Comparison of ENCODE assay signal across 11 cellular contexts in genomic region chr19:45456500-45456815, GRCh38. TPM values are rescaled to one million over a fixed set of nuclear protein-coding genes. Genes with fewer than 3 reads are reported as not detected.
DNase-seq lines count a peak whose midpoint lies in the region; ATAC-seq and TF ChIP-seq lines count a peak whose summit lies in the region.
"Had no signal": no experiment of that assay in that cellular context is flagged by ENCODE, and none has a peak within 500 bp of the region (broad histone marks: within the 10 kb centered on the region; RNA-seq: fewer than 3 reads in every experiment).

No MANE protein-coding gene starts in this region.

- no peaks in the 10 kb centered on the region for H3K36me3 Mint-ChIP-seq in chondrocyte (ENCODE audit: low read depth)
- H3K36me3 Mint-ChIP-seq in natural killer cell = no peaks in the 10 kb centered on the region

- H3K27ac Mint-ChIP-seq in chondrocyte (ENCODE audit: unreplicated experiment) (peak overlapping the region; percentile 99), natural killer cell (peak overlapping the region; percentile 92 to 98)

- H3K9me3 ChIP-seq in heart left ventricle (no peaks in the 10 kb centered on the region), uterus (no peaks in the 10 kb centered on the region)
- H3K9me3 ChIP-seq: HAP-1 had no signal

- H3K4me1 Mint-ChIP-seq in chondrocyte (ENCODE audit: low read depth) = peaks cover 41% of the 10 kb centered on the region
- peaks cover 36 to 47% of the 10 kb centered on the region in 2 donors for H3K4me1 Mint-ChIP-seq in natural killer cell

- TF ChIP-seq CTCF in heart left ventricle (IDR thresholded peaks at IDR 0.05) = no peak
- TF ChIP-seq CTCF in chondrocyte (IDR thresholded peaks at IDR 0.05) = no peak
- no peak for TF ChIP-seq CTCF in natural killer cell (IDR thresholded peaks at IDR 0.05)
- no peak for TF ChIP-seq CTCF in uterus (IDR thresholded peaks at IDR 0.05)

- H3K4me3 Mint-ChIP-seq in chondrocyte (ENCODE audit: unreplicated experiment) (no peak overlapping the region), natural killer cell (peak overlapping the region; percentile 47)

- H3K27me3 ChIP-seq in heart left ventricle = no peaks in the 10 kb centered on the region
- no peaks in the 10 kb centered on the region for H3K27me3 ChIP-seq in uterus

- WGBS in heart left ventricle, 4 donors = 66 to 73% (median 73%) methylated on average over 2 of the region's 2 CpGs

- peak overlapping the region in 2 of 12 donors; percentile 8 to 33 for H3K4me3 ChIP-seq in heart left ventricle
- no peak overlapping the region for H3K4me3 ChIP-seq in uterus
- H3K4me3 ChIP-seq: HAP-1 had no signal

- H3K36me3 ChIP-seq in heart left ventricle = no peaks in the 10 kb centered on the region
- no peaks in the 10 kb centered on the region for H3K36me3 ChIP-seq in uterus
- H3K36me3 ChIP-seq: HAP-1 had no signal

- TF ChIP-seq POLR2A in heart left ventricle (IDR thresholded peaks at IDR 0.05) = no peak
- TF ChIP-seq POLR2A in uterus (IDR thresholded peaks at IDR 0.05) = no peak

- ATAC-seq in heart left ventricle (no peak), Right ventricle myocardium superior (ENCODE audit: poor library complexity) (no peak), natural killer cell (no peak), HG03196 (IDR thresholded peaks at IDR 0.05; ENCODE audit: unreplicated experiment) (no peak), HG02798 (IDR thresholded peaks at IDR 0.05; ENCODE audit: poor library complexity, unreplicated experiment) (no peak)

- H3K4me1 ChIP-seq in heart left ventricle (peaks cover 0 to 33% (median 16%) of the 10 kb centered on the region in 12 donors), uterus (peaks cover 0 to 8% of the 10 kb centered on the region in 2 donors)

- H3K27ac ChIP-seq in heart left ventricle = peak overlapping the region in 7 of 12 donors; percentile 63 to 86 (median 79)
- peak overlapping the region; percentile 81 to 86 for H3K27ac ChIP-seq in uterus

- no peaks in the 10 kb centered on the region for H3K9me3 Mint-ChIP-seq in chondrocyte (ENCODE audit: low read depth)
- no peaks in the 10 kb centered on the region for H3K9me3 Mint-ChIP-seq in natural killer cell
- H3K9me3 Mint-ChIP-seq: activated T-helper 2 cell treated with anti-CD3 and anti-CD28 coated beads, Interferon-gamma antibody, Interleukin-2, Interleukin-4, amounts not matched to agents 10 μg/mL and 5 μg/mL and 100 μg/mL, durations not matched to agents 14 hours and 24 hours and 36 hours had no signal

- H3K27me3 Mint-ChIP-seq in chondrocyte (ENCODE audit: low read depth) = no peaks in the 10 kb centered on the region
- peaks cover 0 to 4% of the 10 kb centered on the region in 2 donors for H3K27me3 Mint-ChIP-seq in natural killer cell (ENCODE audit: low read depth in 2 of 2)

- intact Hi-C loops in heart left ventricle (cut with DNase I) (no loop called here), Right ventricle myocardium superior (cut with DNase I) (no loop called here), natural killer cell (cut with micrococcal nuclease) (loop anchor here (1.0 to 10.0 kb wide), 2 partner anchors 11 to 188 kb away; partner anchors contain the start of gene FOSB), uterus (cut with DNase I; ENCODE audit: low total_unique reads) (no loop called here)

- DNase-seq in heart left ventricle (no peak), Right ventricle myocardium superior (no peak), chondrocyte (ENCODE audit: low spot score) (no peak), natural killer cell (no peak), uterus (no peak), T-helper 9 cell (no peak)
- DNase-seq: NCI-H510A treated with DMSO at 0.1 percent for 48 hours had no signal

RNA-seq across cellular contexts. Expression of gene FOSB, which starts 11.3 kb away (rescaled TPM):
- total RNA-seq in heart left ventricle = 100 to 1,000 TPM in 1 of 9 donors, 10 to 100 TPM in 1, 1 to 10 TPM in 4, under 1 TPM in 3; 0.23 to 107 (median 1.1) TPM
- 1 to 10 TPM; 1.4 to 8.0 TPM for polyA plus RNA-seq in heart left ventricle
- 0.51 TPM for total RNA-seq in Right ventricle myocardium superior
- 25.5 to 50.9 TPM (median 43.8 TPM) in 3 replicates for total RNA-seq in chondrocyte
- total RNA-seq in natural killer cell = 1,000 to 10,000 TPM in 2 of 3 donors, 100 to 1,000 TPM in 1; 784 to 1,837 (median 1,121) TPM
- total RNA-seq in uterus = 10 to 100 TPM in 2 of 4 donors, 1 to 10 TPM in 1, not detected in 1; 8.1 to 52.1 (median 28.6) TPM

RNA-seq across cellular contexts. Expression of gene ERCC1, which starts 32.7 kb away (rescaled TPM):
- total RNA-seq in heart left ventricle (100 to 1,000 TPM; 104 to 156 (median 121) TPM), Right ventricle myocardium superior (163 TPM), chondrocyte (72.4 to 93.1 TPM (median 77.9 TPM) in 3 replicates), natural killer cell (10 to 100 TPM; 46.8 to 55.2 (median 48.2) TPM), uterus (100 to 1,000 TPM in 1 of 4 donors, 10 to 100 TPM in 3; 37.9 to 130 (median 68.0) TPM)
- 100 to 1,000 TPM; 120 to 294 TPM for polyA plus RNA-seq in heart left ventricle

RNA-seq across cellular contexts. Expression of gene RTN2, which starts 40.4 kb away (rescaled TPM):
- total RNA-seq in heart left ventricle (10 to 100 TPM; 12.9 to 33.0 (median 26.9) TPM), Right ventricle myocardium superior (29.9 TPM), chondrocyte (11.5 to 16.0 TPM (median 13.7 TPM) in 3 replicates), natural killer cell (1 to 10 TPM; 1.9 to 5.5 (median 3.0) TPM), uterus (1 to 10 TPM in 3 of 4 donors, not detected in 1; 5.9 to 9.0 (median 7.0) TPM)
- polyA plus RNA-seq in heart left ventricle = 10 to 100 TPM; 12.1 to 14.2 TPM

RNA-seq across cellular contexts. Expression of gene PPM1N, which starts 41.8 kb away (rescaled TPM):
- 1 to 10 TPM in 1 of 9 donors, under 1 TPM in 3, not detected in 5; 0.56 to 2.7 (median 0.65) TPM for total RNA-seq in heart left ventricle
- polyA plus RNA-seq in heart left ventricle = under 1 TPM; 0.23 to 0.78 TPM
- total RNA-seq in Right ventricle myocardium superior = 0.75 TPM
- 0.52 to 0.63 TPM in 2 of 3 replicates, not detected in the other for total RNA-seq in chondrocyte
- 1 to 10 TPM; 5.1 to 8.3 (median 6.8) TPM for total RNA-seq in natural killer cell
- total RNA-seq in uterus = 10 to 100 TPM in 1 of 4 donors, not detected in 3; 42.5 TPM

RNA-seq across cellular contexts. Expression of gene POLR1G, which starts 50.0 kb away (rescaled TPM):
- total RNA-seq in heart left ventricle (10 to 100 TPM in 1 of 9 donors, 1 to 10 TPM in 8; 4.4 to 10.6 (median 6.9) TPM), Right ventricle myocardium superior (7.7 TPM), chondrocyte (7.3 to 10.4 TPM (median 9.6 TPM) in 3 replicates), natural killer cell (1 to 10 TPM in 1 of 3 donors, under 1 TPM in 2; 0.28 to 1.4 (median 0.45) TPM), uterus (10 to 100 TPM in 1 of 4 donors, 1 to 10 TPM in 2, under 1 TPM in 1; 0.26 to 11.3 (median 3.5) TPM)
- polyA plus RNA-seq in heart left ventricle = 1 to 10 TPM; 6.7 to 8.5 TPM

Comparison
In these comparisons a context has a peak if more than half of its experiments do, and no peak if none do; other contexts are left out.
1. RNA of gene FOSB, which starts 11.3 kb away (total RNA-seq): 784 to 1,837 TPM in natural killer cell; 25.5 to 50.9 TPM in chondrocyte, 8.1 to 52.1 TPM in uterus, 0.23 to 107 TPM in heart left ventricle and 0.51 TPM in Right ventricle myocardium superior (single experiment); every median in the first group is over 4 times any median in the second.